In genomic region chr17:83100220-83100852, GRCh38 we compare ENCODE assay signal across 16 cellular contexts. TPM values are rescaled to one million over a fixed set of nuclear protein-coding genes. Genes with fewer than 3 reads are reported as not detected.
DNase-seq lines count a peak whose midpoint lies in the region; ATAC-seq, FAIRE-seq and TF ChIP-seq lines count a peak whose summit lies in the region.
"Had no signal": no experiment of that assay in that cellular context is flagged by ENCODE, and none has a peak within 500 bp of the region (broad histone marks: within the 10 kb centered on the region; RNA-seq: fewer than 3 reads in every experiment).

No MANE protein-coding gene starts in this region.

- peak; percentile 47 for FAIRE-seq in endothelial cell of umbilical vein (lab: Jason Lieb, UNC)
- no peak for FAIRE-seq in H54 (lab: Jason Lieb, UNC)
- FAIRE-seq: K562 had no signal

- intact Hi-C loops in endothelial cell of umbilical vein (cut with micrococcal nuclease) = no loop called here

- H4K20me1 ChIP-seq in endothelial cell of umbilical vein (replicated peaks; ENCODE audit: control insufficient read depth, extremely low read depth, insufficient read depth, low read length) = no peaks in the 10 kb centered on the region

- H3K27me3 Mint-ChIP-seq in nephron progenitor cell (ENCODE audit: low read depth, poor library complexity) = no peaks in the 10 kb centered on the region

- no peaks in the 10 kb centered on the region for H3K9me3 Mint-ChIP-seq in nephron progenitor cell

- peak; percentile 54 for DNase-seq in AG08396 (ENCODE audit: low spot score)
- DNase-seq in Peyer's patch = peak in 1 of 3 donors; percentile 54
- no peak for DNase-seq in endothelial cell of umbilical vein (ENCODE audit: low read depth, low spot score)
- no peak for DNase-seq in nephron progenitor cell
- no peak for DNase-seq in H54 (ENCODE audit: insufficient read length, low spot score)
- DNase-seq in NCI-H2196 (lab: John Stamatoyannopoulos, UW; ENCODE audit: unreplicated experiment) = no peak
- DNase-seq in NCI-H2196 treated with DMSO at 0.1 percent for 48 hours (lab: John Stamatoyannopoulos, UW; ENCODE audit: unreplicated experiment) = no peak
- DNase-seq: activated CD4-positive, alpha-beta T cell treated with anti-CD3 and anti-CD28 coated beads for 1 hour; activated effector memory CD4-positive, alpha-beta T cell treated with Interleukin-2 at 50 U/mL for 16 hours; dermis blood vessel endothelial cell; GDM1; head of caudate nucleus; NCI-H2227 treated with DMSO at 0.1 percent for 48 hours; stimulated activated CD4-positive, alpha-beta T cell treated with anti-CD3 and anti-CD28 coated beads, Interleukin-15, amount 100 ng/mL, for 24 hours had no signal

- H3K36me3 Mint-ChIP-seq in nephron progenitor cell (ENCODE audit: low read depth) = peaks cover 5% of the 10 kb centered on the region

- dilution Hi-C loops in endothelial cell of umbilical vein (cut with MboI; ENCODE audit: extremely low pct_ligation_motif_present, low sequenced_read_pairs) = no loop called here

- H2AFZ ChIP-seq in endothelial cell of umbilical vein (ENCODE audit: low read depth, low read length) = no peak overlapping the region

- H3K27ac Mint-ChIP-seq in nephron progenitor cell = no peak overlapping the region

- no peaks in the 10 kb centered on the region for H3K79me2 ChIP-seq in endothelial cell of umbilical vein (ENCODE audit: control insufficient read depth, insufficient read depth, low read length)

- TF ChIP-seq POLR2A in Peyer's patch (IDR thresholded peaks at IDR 0.05) = no peak
- TF ChIP-seq POLR2A in endothelial cell of umbilical vein (IDR thresholded peaks at IDR 0.05; ENCODE audit: low read depth, low read length) = no peak
- no peak for TF ChIP-seq POLR2A in H54 (IDR thresholded peaks at IDR 0.05; ENCODE audit: low read depth, low read length)

- peak overlapping the region; percentile 64 for H3K4me3 Mint-ChIP-seq in nephron progenitor cell

- TF ChIP-seq CTCF in Peyer's patch (IDR thresholded peaks at IDR 0.05) (no peak), endothelial cell of umbilical vein (IDR thresholded peaks at IDR 0.05; ENCODE audit: extremely low read depth in 1 of 2, insufficient read depth in 1 of 2, low read depth in 1 of 2, low read length in 2 of 2) (no peak), nephron progenitor cell (IDR thresholded peaks at IDR 0.05) (no peak)

- H3K27ac ChIP-seq in Peyer's patch (peak overlapping the region in 3 of 4 donors; percentile 22 to 83 (median 38)), endothelial cell of umbilical vein (ENCODE audit: insufficient read depth, low read depth, low read length) (no peak overlapping the region)

- H3K9me3 ChIP-seq in Peyer's patch = no peaks in the 10 kb centered on the region
- H3K9me3 ChIP-seq in endothelial cell of umbilical vein (replicated peaks; ENCODE audit: control insufficient read depth, insufficient read depth, low read length) = no peaks in the 10 kb centered on the region

- BruUV-seq in endothelial cell of umbilical vein (replicated peaks; lab: Mats Ljungman, UMichigan) = no TSS peak

- H3K27me3 ChIP-seq in Peyer's patch = no peaks in the 10 kb centered on the region
- no peaks in the 10 kb centered on the region for H3K27me3 ChIP-seq in endothelial cell of umbilical vein (ENCODE audit: control insufficient read depth in 2 of 2, insufficient read depth in 2 of 2, low read length in 2 of 2)

- H3K9me1 ChIP-seq in endothelial cell of umbilical vein (replicated peaks; ENCODE audit: control insufficient read depth, extremely low read depth, insufficient read depth, low read length) = no peaks in the 10 kb centered on the region

- peaks cover 47% of the 10 kb centered on the region for H3K4me1 Mint-ChIP-seq in nephron progenitor cell

- H3K9ac ChIP-seq in endothelial cell of umbilical vein (replicated peaks; ENCODE audit: extremely low read depth, insufficient read depth, low read length) = no peak overlapping the region

- CTCF ChIA-PET in endothelial cell of umbilical vein (lab: Charles Lee) = no interaction called here

- H3K4me2 ChIP-seq in endothelial cell of umbilical vein (ENCODE audit: insufficient read depth, low read length) = no peak overlapping the region

- peaks cover 0 to 12% (median 0%) of the 10 kb centered on the region in 3 donors for H3K36me3 ChIP-seq in Peyer's patch
- H3K36me3 ChIP-seq in endothelial cell of umbilical vein (ENCODE audit: control insufficient read depth in 2 of 2, extremely low read depth in 1 of 2, insufficient read depth in 2 of 2, low read length in 2 of 2) = peaks cover 0 to 12% of the 10 kb centered on the region in 2 experiments

- H3K4me3 ChIP-seq in Peyer's patch (peak overlapping the region in 3 of 4 donors; percentile 18 to 35 (median 29)), endothelial cell of umbilical vein (replicated peaks in 1 of 3; ENCODE audit: insufficient read depth in 1 of 3, low read depth in 1 of 3, low read length in 3 of 3) (no peak overlapping the region)
- H3K4me3 ChIP-seq: K562 had no signal

- H3K4me1 ChIP-seq in Peyer's patch = peaks cover 11 to 50% (median 30%) of the 10 kb centered on the region in 4 donors
- peaks cover 14% of the 10 kb centered on the region for H3K4me1 ChIP-seq in endothelial cell of umbilical vein (ENCODE audit: control insufficient read depth, extremely low read depth, insufficient read depth, low read length)

- ATAC-seq in HG03520 (IDR thresholded peaks at IDR 0.05; ENCODE audit: unreplicated experiment) = no peak
- ATAC-seq: K562 had no signal

- POLR2A ChIA-PET in endothelial cell of umbilical vein (lab: Charles Lee) = no interaction called here

TF ChIP-seq in endothelial cell of umbilical vein, 7 proteins besides CTCF, POLR2A, EP300 and RAD21:
- no peak for TF ChIP-seq POLR2AphosphoS5 (IDR thresholded peaks at IDR 0.05; ENCODE audit: insufficient read depth, low read depth, low read length)
- TF ChIP-seq JUN (IDR thresholded peaks at IDR 0.05; ENCODE audit: borderline replicate concordance, insufficient read depth, insufficient read length, low read depth) = no peak
- TF ChIP-seq MAX (IDR thresholded peaks at IDR 0.05; ENCODE audit: insufficient read depth, insufficient read length) = no peak
- no peak for TF ChIP-seq EZH2 (IDR thresholded peaks at IDR 0.05; ENCODE audit: borderline replicate concordance, low read depth, low read length, severe bottlenecking)
- no peak for TF ChIP-seq MYC (IDR thresholded peaks at IDR 0.05; ENCODE audit: low read depth, low read length)
- TF ChIP-seq FOS (IDR thresholded peaks at IDR 0.05; ENCODE audit: borderline replicate concordance, insufficient read depth, low read length) = no peak
- no peak for TF ChIP-seq GATA2 (IDR thresholded peaks at IDR 0.05; ENCODE audit: insufficient read depth, insufficient read length, low read depth, low read length)

RNA-seq across cellular contexts. Expression of gene METRNL, which starts 20.9 kb away (rescaled TPM):
- 100 to 1,000 TPM in 3 of 4 donors, 10 to 100 TPM in 1; 73.4 to 170 (median 117) TPM for total RNA-seq in Peyer's patch
- total RNA-seq in endothelial cell of umbilical vein = 29.5 and 36.6 TPM in 2 replicates
- polyA plus RNA-seq in endothelial cell of umbilical vein = 54.4 and 67.5 TPM in 2 replicates
- polyA plus RNA-seq in endothelial cell of umbilical vein (2011; cell fraction: cytosol; rRNA removed) = 21.5 and 36.2 TPM in 2 replicates
- polyA plus RNA-seq in endothelial cell of umbilical vein (2011; cell fraction: nucleus; rRNA removed) = 13.5 and 18.3 TPM in 2 replicates
- 19.0 and 36.8 TPM in 2 replicates for polyA plus RNA-seq in endothelial cell of umbilical vein (2012)
- 20.0 and 21.3 TPM in 2 replicates for polyA minus RNA-seq in endothelial cell of umbilical vein
- 62.9 TPM for polyA minus RNA-seq in endothelial cell of umbilical vein (2011; cell fraction: cytosol; rRNA and poly(A)+ RNA removed)
- polyA minus RNA-seq in endothelial cell of umbilical vein (2011; cell fraction: nucleus; rRNA and poly(A)+ RNA removed) = 5.6 and 13.3 TPM in 2 replicates

Comparison
In these comparisons a context has a peak if more than half of its experiments do, and no peak if none do; other contexts are left out.
1. H3K4me3 ChIP-seq: peak in Peyer's patch (3 of 4); none in endothelial cell of umbilical vein (0 of 3).